Comparison of ENCODE assay signal across 9 cellular contexts in genomic region chr17:49748791-49749190, GRCh38. TPM values are rescaled to one million over a fixed set of nuclear protein-coding genes. Genes with fewer than 3 reads are reported as not detected.
DNase-seq lines count a peak whose midpoint lies in the region; ATAC-seq, FAIRE-seq and TF ChIP-seq lines count a peak whose summit lies in the region.
"Had no signal": no experiment of that assay in that cellular context is flagged by ENCODE, and none has a peak within 500 bp of the region (broad histone marks: within the 10 kb centered on the region; RNA-seq: fewer than 3 reads in every experiment).

No MANE protein-coding gene starts in this region.

- FAIRE-seq in kidney (lab: Jason Lieb, UNC) = no peak
- FAIRE-seq: endometrium had no signal

- H3K36me3 ChIP-seq in kidney (ENCODE audit: control insufficient read depth in 1 of 2, insufficient read depth in 2 of 2, low read length in 2 of 2) = no peaks in the 10 kb centered on the region

- no peaks in the 10 kb centered on the region for H3K9me3 ChIP-seq in kidney (ENCODE audit: control insufficient read depth in 1 of 2, low read length in 2 of 2)

- H3K4me3 ChIP-seq in kidney (ENCODE audit: low read length in 2 of 2) = no peak overlapping the region

- H3K27ac ChIP-seq in kidney (ENCODE audit: low read depth in 2 of 2, low read length in 2 of 2) = no peak overlapping the region
- no peak overlapping the region for H3K27ac ChIP-seq in substantia nigra (ENCODE audit: low read depth, low read length, poor library complexity, severe bottlenecking)

- TF ChIP-seq CTCF in kidney (IDR thresholded peaks at IDR 0.05; ENCODE audit: borderline replicate concordance, extremely low read depth, insufficient read depth) = no peak

- H3K4me1 ChIP-seq in kidney (ENCODE audit: control insufficient read depth in 1 of 2, insufficient read depth in 1 of 2, low read depth in 1 of 2, low read length in 2 of 2) = peaks cover 5 to 16% of the 10 kb centered on the region in 2 donors

- ATAC-seq in GM18867 (IDR thresholded peaks at IDR 0.05; ENCODE audit: unreplicated experiment) (peak; percentile 83), HG03039 (IDR thresholded peaks at IDR 0.05; ENCODE audit: unreplicated experiment) (peak; percentile 53)

- H3K9ac ChIP-seq in kidney (ENCODE audit: low read length in 2 of 2) = no peak overlapping the region

- DNase-seq in activated CD4-positive, CD25-positive, alpha-beta regulatory T cell treated with anti-CD3 and anti-CD28 coated beads, Interleukin-2, amount 50 U/mL, for 16 hours (ENCODE audit: low read depth, low spot score) = peak; percentile 46
- DNase-seq in kidney tubule cell (ENCODE audit: low spot score) (peak; percentile 82), kidney (no peak), GM03348 (ENCODE audit: low spot score) (no peak), head of caudate nucleus (no peak), substantia nigra (lab: John Stamatoyannopoulos, UW) (no peak)

- intact Hi-C loops in kidney (cut with DNase I) (no loop called here), head of caudate nucleus (cut with DNase I) (no loop called here)

RNA-seq across cellular contexts. Expression of gene FAM117A, which starts 15.1 kb away (rescaled TPM):
- 12.9 TPM for total RNA-seq in kidney
- 11.1 TPM for polyA plus RNA-seq in kidney (ENCODE audit: insufficient read depth, low read depth, low replicate concordance)

RNA-seq across cellular contexts. Expression of gene KAT7, which starts 39.7 kb away (rescaled TPM):
- 76.9 TPM for total RNA-seq in kidney
- polyA plus RNA-seq in kidney (ENCODE audit: insufficient read depth, low read depth, low replicate concordance) = 18.4 TPM

RNA-seq across cellular contexts. Expression of gene SLC35B1, which starts 41.0 kb away (rescaled TPM):
- 56.6 TPM for total RNA-seq in kidney
- polyA plus RNA-seq in kidney (ENCODE audit: insufficient read depth, low read depth, low replicate concordance) = 83.7 TPM

Comparison
In these comparisons a context has a peak if more than half of its experiments do, and no peak if none do; other contexts are left out.
1. DNase-seq: peak in activated CD4-positive, CD25-positive, alpha-beta regulatory T cell treated with anti-CD3 and anti-CD28 coated beads, Interleukin-2, amount 50 U/mL, for 16 hours (single experiment) and kidney tubule cell (single experiment); none in kidney (single experiment), GM03348 (single experiment), head of caudate nucleus (0 of 42) and substantia nigra (0 of 49).